ENCODE assay signal across 10 cellular contexts in genomic region chr3:30258426-30259392, GRCh38.
DNase-seq lines count a peak whose midpoint lies in the region; ATAC-seq and FAIRE-seq lines count a peak whose summit lies in the region.
"Had no signal": no experiment of that assay in that cellular context is flagged by ENCODE, and none has a peak within 500 bp of the region (broad histone marks: within the 10 kb centered on the region; RNA-seq: fewer than 3 reads in every experiment).

No MANE protein-coding gene starts in this region.

- H3K4me3 ChIP-seq in endocrine pancreas (ENCODE audit: control insufficient read depth, insufficient read depth, low read length) (peak overlapping the region; percentile 11), small intestine (ENCODE audit: low read depth in 1 of 2, low read length in 2 of 2) (no peak overlapping the region)
- H3K4me3 ChIP-seq: left ventricle myocardium inferior had no signal

- H3K4me1 ChIP-seq in endocrine pancreas (ENCODE audit: control insufficient read depth, insufficient read depth, low read length) (no peaks in the 10 kb centered on the region), small intestine (ENCODE audit: control insufficient read depth in 2 of 2, insufficient read depth in 1 of 2, low read depth in 1 of 2, low read length in 1 of 2) (no peaks in the 10 kb centered on the region)

- ATAC-seq in HG03342 (IDR thresholded peaks at IDR 0.05; ENCODE audit: unreplicated experiment) (no peak), HG03521 (IDR thresholded peaks at IDR 0.05; ENCODE audit: unreplicated experiment) (no peak)

- H3K27me3 ChIP-seq in endocrine pancreas (ENCODE audit: control insufficient read depth, insufficient read depth, low read length) (no peaks in the 10 kb centered on the region), small intestine (ENCODE audit: control insufficient read depth in 2 of 2, insufficient read depth in 2 of 2, low read length in 2 of 2) (no peaks in the 10 kb centered on the region)

- no peak overlapping the region for H3K9ac ChIP-seq in endocrine pancreas (ENCODE audit: control insufficient read depth, insufficient read depth, low read length)

- 47 to 64% (median 60%) methylated on average over 4 of the region's 4 CpGs for WGBS in small intestine, 3 donors

- FAIRE-seq in small intestine (lab: Jason Lieb, UNC), result no peak
- FAIRE-seq: endometrium had no signal

- H3K27ac ChIP-seq in small intestine (ENCODE audit: low read depth in 1 of 2, low read length in 1 of 2), result no peak overlapping the region
- H3K27ac ChIP-seq: left ventricle myocardium inferior had no signal

- DNase-seq in LHCN-M2 (ENCODE audit: low read depth) (peak; percentile 31), NCI-H345 (lab: John Stamatoyannopoulos, UW) (peak; percentile 96), small intestine (peak; percentile 29)
- no peak for DNase-seq in activated CD8-positive, alpha-beta memory T cell treated with anti-CD3 and anti-CD28 coated beads, Interleukin-2, amount 50 U/mL, for 4 hours
- DNase-seq: CD4-positive, alpha-beta memory T cell; left ventricle myocardium inferior had no signal

- H3K9me3 ChIP-seq in endocrine pancreas (ENCODE audit: control insufficient read depth, low read length) (no peaks in the 10 kb centered on the region), small intestine (ENCODE audit: control insufficient read depth, low read depth) (no peaks in the 10 kb centered on the region)

- H3K36me3 ChIP-seq in endocrine pancreas (ENCODE audit: control insufficient read depth, insufficient read depth, low read length) (no peaks in the 10 kb centered on the region), small intestine (ENCODE audit: control insufficient read depth in 2 of 2, insufficient read depth in 2 of 2, low read length in 2 of 2) (no peaks in the 10 kb centered on the region)
- H3K36me3 ChIP-seq: left ventricle myocardium inferior had no signal
